ENCODE assay signal across 7 cellular contexts in genomic region chr5:126450388-126450787, GRCh38. TPM values are rescaled to one million over a fixed set of nuclear protein-coding genes. Genes with fewer than 3 reads are reported as not detected.
DNase-seq lines count a peak whose midpoint lies in the region; ATAC-seq and TF ChIP-seq lines count a peak whose summit lies in the region.

No MANE protein-coding gene starts in this region.

- intact Hi-C loops in lower lobe of right lung (cut with DNase I): no loop called here

- no peak for TF ChIP-seq CTCF in lower lobe of right lung (IDR thresholded peaks at IDR 0.05)

- peak overlapping the region; percentile 99 for H3K27ac Mint-ChIP-seq in T-helper 17 cell

- peak overlapping the region; percentile 59 for H3K27ac ChIP-seq in lower lobe of right lung

- H3K27me3 Mint-ChIP-seq in T-helper 17 cell: no peaks in the 10 kb centered on the region

- peaks cover 41% of the 10 kb centered on the region for H3K4me1 Mint-ChIP-seq in T-helper 17 cell

- DNase-seq in T-helper 17 cell: no peak
- no peak for DNase-seq in lower lobe of right lung
- no peak for DNase-seq in NOMO-1 (lab: John Stamatoyannopoulos, UW; ENCODE audit: unreplicated experiment in 2 of 2)
- DNase-seq in NK-92 treated with Interleukin-12 subunit alpha and Interleukin-12 subunit beta, amount 100 ng/mL, for 24 hours (lab: John Stamatoyannopoulos, UW): no peak
- DNase-seq in GOT3 (lab: John Stamatoyannopoulos, UW): no peak

- H3K27me3 ChIP-seq in lower lobe of right lung (ENCODE audit: low read depth): no peaks in the 10 kb centered on the region

- H3K4me3 Mint-ChIP-seq in T-helper 17 cell: peak overlapping the region; percentile 91

- H3K36me3 ChIP-seq in lower lobe of right lung: no peaks in the 10 kb centered on the region

- ATAC-seq in GM18873 (IDR thresholded peaks at IDR 0.05; ENCODE audit: low FRiP score, unreplicated experiment) (peak; percentile 40), HG02678 (IDR thresholded peaks at IDR 0.05; ENCODE audit: unreplicated experiment) (peak; percentile 62), T-helper 17 cell (peak; percentile 73), lower lobe of right lung (no peak)

- H3K36me3 Mint-ChIP-seq in T-helper 17 cell (ENCODE audit: low read depth): peaks cover 8% of the 10 kb centered on the region

- no peaks in the 10 kb centered on the region for H3K9me3 ChIP-seq in T-helper 17 cell (ENCODE audit: control insufficient read depth, low read length, poor library complexity, severe bottlenecking)
- H3K9me3 ChIP-seq in lower lobe of right lung: no peaks in the 10 kb centered on the region

- peaks cover 5% of the 10 kb centered on the region for H3K4me1 ChIP-seq in lower lobe of right lung

- H3K4me3 ChIP-seq in lower lobe of right lung: no peak overlapping the region

RNA-seq across cellular contexts. Expression of gene GRAMD2B, which starts 27.2 kb away (rescaled TPM):
- total RNA-seq in T-helper 17 cell: 10 to 100 TPM in 1 of 2 donors, 1 to 10 TPM in 1; 8.3 to 11.7 TPM
- total RNA-seq in lower lobe of right lung: 13.7 TPM

Comparison
In these comparisons a context has a peak if more than half of its experiments do, and no peak if none do; other contexts are left out.
1. ATAC-seq: peak in GM18873 (single experiment), HG02678 (single experiment) and T-helper 17 cell (single experiment); none in lower lobe of right lung (0 of 2).